ENCODE assay signal across 8 cellular contexts in genomic region chr14:63869940-63870752, GRCh38. TPM values are rescaled to one million over a fixed set of nuclear protein-coding genes. Genes with fewer than 3 reads are reported as not detected.
DNase-seq lines count a peak whose midpoint lies in the region; ATAC-seq, FAIRE-seq and TF ChIP-seq lines count a peak whose summit lies in the region.
"Not testable (repeated sequence)": the region's sequence is repeated elsewhere in the genome, so short reads cannot be mapped to it uniquely, and the experiment has no call there.

No MANE protein-coding gene starts in this region.

- H4K20me1 ChIP-seq in K562 (replicated peaks; ENCODE audit: control insufficient read depth, insufficient read depth, low read length), result not testable (repeated sequence)

- FAIRE-seq in K562 (lab: Jason Lieb, UNC), result not testable (repeated sequence)

- not testable (repeated sequence) for H3K27ac ChIP-seq in K562 (ENCODE audit: extremely low read depth, low read depth, low read length)
- H3K27ac ChIP-seq in uterus, result peak overlapping the region; percentile 27

- H3K36me3 ChIP-seq in K562 (ENCODE audit: control insufficient read depth, insufficient read depth, low read length); uterus: not testable (repeated sequence)

- DNase-seq in NCI-H1105 treated with DMSO at 0.1 percent for 48 hours (lab: John Stamatoyannopoulos, UW) (peak; percentile 44), SW480 (ENCODE audit: low spot score) (peak; percentile 42)
- DNase-seq in K562 (ENCODE audit: extremely low read depth in 1 of 4, low spot score in 3 of 4); memory B cell (ENCODE audit: low spot score in 2 of 2); uterus: not testable (repeated sequence)

- H3K27me3 Mint-ChIP-seq in memory B cell, result not testable (repeated sequence)

- peak overlapping the region; percentile 60 for H3K27ac Mint-ChIP-seq in memory B cell

- TF ChIP-seq RAD21 in K562 (CRISPR knock-in tag; conservative IDR thresholded peaks at IDR 0.05 in 1 of 2, IDR thresholded peaks at IDR 0.05 in 1 of 2), result not testable (repeated sequence)

- in situ Hi-C loops in K562 (cut with MboI), result not testable (repeated sequence)

- not testable (repeated sequence) for H3K9me3 Mint-ChIP-seq in memory B cell

- TF ChIP-seq CTCF in K562 (IDR thresholded peaks at IDR 0.05 in 2 of 3, conservative IDR thresholded peaks at IDR 0.05 in 1 of 3; ENCODE audit: insufficient read depth in 2 of 3, low read depth in 1 of 3, low read length in 3 of 3); uterus (IDR thresholded peaks at IDR 0.05): not testable (repeated sequence)

- not testable (repeated sequence) for H3K9me1 ChIP-seq in K562 (ENCODE audit: control insufficient read depth, insufficient read depth, low read length)

- not testable (repeated sequence) for H3K79me2 ChIP-seq in K562 (ENCODE audit: control insufficient read depth, insufficient read depth, low read length)

- not testable (repeated sequence) for TF ChIP-seq POLR2A in K562 (conservative IDR thresholded peaks at IDR 0.05); uterus (IDR thresholded peaks at IDR 0.05)

- ATAC-seq in GM18502 (IDR thresholded peaks at IDR 0.05; ENCODE audit: poor library complexity, unreplicated experiment) (peak; percentile 59), GM21576 (IDR thresholded peaks at IDR 0.05; ENCODE audit: unreplicated experiment) (peak; percentile 52), HG03097 (IDR thresholded peaks at IDR 0.05; ENCODE audit: low FRiP score, unreplicated experiment) (peak; percentile 21), memory B cell (ENCODE audit: low read depth) (peak; percentile 47)
- ATAC-seq in K562, result not testable (repeated sequence)

- H3K4me3 Mint-ChIP-seq in memory B cell, result peak overlapping the region; percentile 3

- 0% methylated on average over 1 of the region's 2 CpGs for WGBS in K562 (ENCODE audit: insufficient coverage, low coverage, missing lambda C conversion rate)

- POLR2A ChIA-PET in K562 (lab: Yijun Ruan, JAX), result not testable (repeated sequence)

- peaks cover 18% of the 10 kb centered on the region for H3K4me1 Mint-ChIP-seq in memory B cell

- H3K4me1 ChIP-seq in K562 (replicated peaks in 1 of 2; ENCODE audit: control insufficient read depth in 2 of 2, insufficient read depth in 2 of 2, low read length in 2 of 2); uterus: not testable (repeated sequence)

- H3K4me3 ChIP-seq in K562, uterus: not testable (repeated sequence)

- H3K36me3 Mint-ChIP-seq in memory B cell, result not testable (repeated sequence)

- TF ChIP-seq EP300 in K562 (IDR thresholded peaks at IDR 0.05; ENCODE audit: low read length), result not testable (repeated sequence)

- not testable (repeated sequence) for H2AFZ ChIP-seq in K562 (ENCODE audit: low read depth, low read length)

- H3K27me3 ChIP-seq in K562 (ENCODE audit: control insufficient read depth in 2 of 2, insufficient read depth in 2 of 2, low read length in 2 of 2); uterus: not testable (repeated sequence)

- H3K9ac ChIP-seq in K562 (ENCODE audit: insufficient read depth in 1 of 2, low read depth in 2 of 2, low read length in 2 of 2), result not testable (repeated sequence)

- H3K9me3 ChIP-seq in K562 (replicated peaks; ENCODE audit: control insufficient read depth, insufficient read depth, low read depth, low read length); uterus: not testable (repeated sequence)

- H3K4me2 ChIP-seq in K562 (ENCODE audit: insufficient read depth, low read length), result not testable (repeated sequence)

- CTCF ChIA-PET in K562 (lab: Yijun Ruan, JAX; ENCODE audit: low intra/inter-chr PET ratio), result not testable (repeated sequence)

- intact Hi-C loops in K562 (cut with micrococcal nuclease); uterus (cut with DNase I; ENCODE audit: low total_unique reads): not testable (repeated sequence)

- BruUV-seq in K562 (replicated peaks; lab: Mats Ljungman, UMichigan), result not testable (repeated sequence)

TF ChIP-seq in K562, 482 proteins besides CTCF, POLR2A, EP300 and RAD21:
- peak; percentile 56 for TF ChIP-seq CEBPB (tag; IDR thresholded peaks at IDR 0.05)
- TF ChIP-seq CEBPG (CRISPR knock-in tag; IDR thresholded peaks at IDR 0.05), result not testable (repeated sequence)
- 0 out of 4 replicates have a peak, but pooled peaks of 1 of the 2 experiments have one; percentile 26 for TF ChIP-seq CEBPG (tag; conservative IDR thresholded peaks at IDR 0.05 in 1 of 2, IDR thresholded peaks at IDR 0.05 in 1 of 2)

RNA-seq across cellular contexts. Expression of gene SYNE2, which starts 17.3 kb away (rescaled TPM):
- total RNA-seq in K562 (2011; cell fraction: chromatin; rRNA removed; ENCODE audit: low replicate concordance), result 0.12 and 0.76 TPM in 2 replicates
- total RNA-seq in K562 (2011; cell fraction: nucleolus; rRNA removed), result 0.17 and 0.92 TPM in 2 replicates
- total RNA-seq in K562 (2011; cell fraction: nucleoplasm; rRNA removed), result 0.44 and 1.2 TPM in 2 replicates
- total RNA-seq in K562 (2014; rRNA removed) (0.09 and 0.20 TPM in 2 replicates), K562 (2014; rRNA removed; fragmentation: Illumina TruSeq; extraction: Trizol) (0.11 and 0.38 TPM in 2 replicates), K562 (2015; rRNA removed; fragmentation: Illumina TruSeq; extraction: Trizol) (0.25 and 0.26 TPM in 2 replicates), K562 (2021) (0.53 and 0.81 TPM in 2 replicates), uterus (100 to 1,000 TPM; 101 to 162 (median 114) TPM)
- polyA plus RNA-seq in K562 (2011; rRNA removed) (0.06 and 0.23 TPM in 2 replicates), K562 (2014; fragmentation: Illumina TruSeq; extraction: Trizol) (0.06 and 0.07 TPM in 2 replicates), K562 (2014; fragmentation: Nextera tagmentation; extraction: Ambion mirVana) (under 1 TPM; 0.06 to 0.11 TPM), K562 (2014; rRNA removed) (0.13 and 0.20 TPM in 2 replicates)
- polyA plus RNA-seq in K562 (2011; cell fraction: cytosol; rRNA removed), result 0.06 and 0.18 TPM in 2 replicates
- 0.07 and 0.18 TPM in 2 replicates for polyA plus RNA-seq in K562 (2011; cell fraction: nucleus; rRNA removed)
- 0.57 and 1.7 TPM in 2 replicates for polyA plus RNA-seq in K562 (2012)
- 0.24 and 0.77 TPM in 2 replicates for polyA minus RNA-seq in K562 (2011; rRNA and poly(A)+ RNA removed)
- polyA minus RNA-seq in K562 (2011; cell fraction: cytosol; rRNA and poly(A)+ RNA removed), result 0.86 and 1.1 TPM in 2 replicates
- polyA minus RNA-seq in K562 (2011; cell fraction: nucleus; rRNA and poly(A)+ RNA removed), result 0.22 and 0.27 TPM in 2 replicates

Comparison
In these comparisons a context has a peak if more than half of its experiments do, and no peak if none do; other contexts are left out.
1. RNA of gene SYNE2, which starts 17.3 kb away (total RNA-seq): 101 to 162 TPM in uterus; 0.09 to 1.2 TPM in K562; every median in the first group is over 10 times any median in the second.